Comparison of ENCODE assay signal across 9 cellular contexts in the genomic region with DNA sequence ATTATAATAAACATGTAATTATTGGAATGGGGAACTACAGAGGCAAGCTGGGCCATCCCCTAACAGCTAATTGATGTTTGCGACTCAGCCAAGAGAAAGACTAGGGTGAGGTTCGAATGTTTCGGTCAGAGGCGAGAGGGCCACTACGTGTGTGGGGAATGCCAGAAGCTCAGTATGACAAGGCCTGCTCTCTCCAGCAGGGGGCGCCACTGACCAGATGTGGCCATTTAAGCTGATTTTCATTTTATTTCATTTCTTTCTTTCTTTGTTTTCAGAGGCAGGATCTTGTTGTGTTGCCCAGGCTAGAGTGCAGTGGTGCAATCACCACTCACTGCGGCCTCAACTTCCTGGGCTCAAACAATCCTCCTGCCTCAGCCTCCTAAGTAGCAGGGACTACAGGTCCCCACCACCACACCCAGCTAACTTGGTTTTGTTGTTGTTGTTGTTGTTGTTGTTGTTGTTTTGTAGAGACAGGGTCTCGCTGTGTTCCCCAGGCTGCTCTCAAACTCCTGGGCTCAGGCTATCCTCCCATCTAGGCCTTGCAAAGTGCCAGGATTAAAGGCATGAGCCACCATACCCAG. TPM values are rescaled to one million over a fixed set of nuclear protein-coding genes. Genes with fewer than 3 reads are reported as not detected.
DNase-seq lines count a peak whose midpoint lies in the region; ATAC-seq lines count a peak whose summit lies in the region.
"Had no signal": no experiment of that assay in that cellular context is flagged by ENCODE, and none has a peak within 500 bp of the region (broad histone marks: within the 10 kb centered on the region; RNA-seq: fewer than 3 reads in every experiment).

No MANE protein-coding gene starts in this region.

- ATAC-seq in activated T-helper 17 cell treated with anti-CD3 and anti-CD28 coated beads, Interleukin-2, amount 50 U/mL, for 72 hours (replicated peaks) = no peak

- H3K36me3 Mint-ChIP-seq in activated T-helper 17 cell treated with anti-CD3 and anti-CD28 coated beads, Interleukin-2, amount 50 U/mL, for 72 hours (ENCODE audit: low read depth) = no peaks in the 10 kb centered on the region

- H3K27ac Mint-ChIP-seq in activated T-helper 17 cell treated with anti-CD3 and anti-CD28 coated beads, Interleukin-2, amount 50 U/mL, for 72 hours = no peak overlapping the region

- H3K4me1 Mint-ChIP-seq in activated T-helper 17 cell treated with anti-CD3 and anti-CD28 coated beads, Interleukin-2, amount 50 U/mL, for 72 hours = no peaks in the 10 kb centered on the region

- H3K4me3 Mint-ChIP-seq in activated T-helper 17 cell treated with anti-CD3 and anti-CD28 coated beads, Interleukin-2, amount 50 U/mL, for 72 hours = no peak overlapping the region

- peak; percentile 72 for DNase-seq in DMS 273 (lab: John Stamatoyannopoulos, UW; ENCODE audit: unreplicated experiment)
- DNase-seq in DMS 273 treated with DMSO at 0.1 percent for 48 hours (lab: John Stamatoyannopoulos, UW) = no peak
- peak in 3 of 5 experiments; percentile 6 to 31 (median 16) for DNase-seq in T-helper 2 cell
- peak; percentile 12 for DNase-seq in effector CD4-positive, alpha-beta T cell
- peak; percentile 17 to 28 for DNase-seq in stimulated activated CD4-positive, alpha-beta T cell treated with anti-CD3 and anti-CD28 coated beads, Interleukin-1b, Interleukin-23, amount 100 ng/mL, for 4 hours (ENCODE audit: low read depth in 2 of 2)
- no peak for DNase-seq in mucosa of gallbladder (ENCODE audit: low spot score)
- DNase-seq in hypothalamus (lab: John Stamatoyannopoulos, UW) = no peak

- no peaks in the 10 kb centered on the region for H3K9me3 Mint-ChIP-seq in activated T-helper 17 cell treated with anti-CD3 and anti-CD28 coated beads, Interleukin-2, amount 50 U/mL, for 72 hours

- peaks cover 9% of the 10 kb centered on the region for H3K27me3 Mint-ChIP-seq in activated T-helper 17 cell treated with anti-CD3 and anti-CD28 coated beads, Interleukin-2, amount 50 U/mL, for 72 hours

RNA-seq across cellular contexts. Expression of a gene that starts 38.1 kb away (rescaled TPM):
- not detected for total RNA-seq in activated T-helper 17 cell treated with anti-CD3 and anti-CD28 coated beads, Interleukin-2, amount 50 U/mL, for 72 hours
- 0.26 TPM for total RNA-seq in mucosa of gallbladder
- total RNA-seq: pulmonary artery endothelial cell had no signal

RNA-seq across cellular contexts. Expression of a gene that starts 46.6 kb away (rescaled TPM):
- 10 to 100 TPM; 59.1 to 69.5 TPM for total RNA-seq in activated T-helper 17 cell treated with anti-CD3 and anti-CD28 coated beads, Interleukin-2, amount 50 U/mL, for 72 hours
- total RNA-seq in mucosa of gallbladder = 41.1 TPM

Comparison
In these comparisons a context has a peak if more than half of its experiments do, and no peak if none do; other contexts are left out.
1. DNase-seq: peak in DMS 273 (single experiment), T-helper 2 cell (3 of 5), effector CD4-positive, alpha-beta T cell (single experiment) and stimulated activated CD4-positive, alpha-beta T cell treated with anti-CD3 and anti-CD28 coated beads, Interleukin-1b, Interleukin-23, amount 100 ng/mL, for 4 hours (2 of 2); none in DMS 273 treated with DMSO at 0.1 percent for 48 hours (single experiment), mucosa of gallbladder (single experiment) and hypothalamus (0 of 51).